In the genomic region with DNA sequence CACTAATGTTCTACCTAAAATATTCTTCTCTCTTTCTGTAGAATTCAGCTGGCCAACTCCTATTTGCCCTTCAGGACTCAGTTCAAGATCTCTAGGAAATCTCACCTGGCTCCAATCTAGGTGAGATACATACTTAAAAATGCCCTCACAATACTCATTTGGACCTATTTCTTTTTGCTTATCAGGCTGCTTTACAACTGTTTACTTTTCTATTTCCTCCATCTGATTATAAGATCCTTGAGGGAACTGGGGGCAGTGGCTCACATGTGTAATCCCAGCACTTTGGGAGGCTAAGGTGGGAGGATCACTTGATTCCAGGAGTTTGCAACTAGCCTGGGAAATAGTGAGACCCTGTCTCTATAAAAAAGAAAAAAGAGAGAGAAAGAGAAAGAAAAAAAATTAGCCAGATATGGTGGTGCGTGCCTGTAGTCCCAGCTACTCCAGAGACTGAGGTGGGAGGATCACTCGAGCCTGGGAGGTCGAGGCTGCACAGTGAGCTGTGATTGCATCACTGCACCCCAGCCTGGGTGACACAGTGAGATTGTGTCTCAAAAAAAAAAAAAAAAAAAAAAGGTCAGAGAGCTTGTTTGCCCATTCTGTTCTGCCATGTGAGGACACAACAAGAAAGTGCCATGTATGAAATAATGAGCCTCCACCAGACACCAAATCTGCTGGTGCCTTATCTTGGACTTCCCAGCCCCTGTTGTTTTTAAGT, we compare ENCODE assay signal across 21 cellular contexts. TPM values are rescaled to one million over a fixed set of nuclear protein-coding genes. Genes with fewer than 3 reads are reported as not detected.
DNase-seq lines count a peak whose midpoint lies in the region; ATAC-seq and TF ChIP-seq lines count a peak whose summit lies in the region.
"Had no signal": no experiment of that assay in that cellular context is flagged by ENCODE, and none has a peak within 500 bp of the region (broad histone marks: within the 10 kb centered on the region; RNA-seq: fewer than 3 reads in every experiment).

No MANE protein-coding gene starts in this region.

- H2AFZ ChIP-seq in GM23338, result no peak overlapping the region
- no peak overlapping the region for H2AFZ ChIP-seq in PC-3 (ENCODE audit: low read length)
- H2AFZ ChIP-seq: PC-9 had no signal

- no peaks in the 10 kb centered on the region for H3K27me3 Mint-ChIP-seq in activated CD4-positive, alpha-beta T cell treated with anti-CD3 and anti-CD28 coated beads, Interleukin-2, amount 10 ng/mL, durations not matched to agents 24 days and 14 days
- H3K27me3 Mint-ChIP-seq in GM23338 (ENCODE audit: insufficient read depth, low read depth, poor library complexity), result no peaks in the 10 kb centered on the region
- no peaks in the 10 kb centered on the region for H3K27me3 Mint-ChIP-seq in dendritic cell treated with granulocyte-macrophage colony-stimulating factor and Interleukin-4, amounts not matched to agents 40 ng/mL and 50 ng/mL, for 4 days
- H3K27me3 Mint-ChIP-seq in MCF 10A (ENCODE audit: insufficient read depth, unreplicated experiment), result no peaks in the 10 kb centered on the region

- intact Hi-C loops in activated CD4-positive, alpha-beta T cell treated with anti-CD3 and anti-CD28 coated beads, Interleukin-2, amount 10 ng/mL, durations not matched to agents 24 days and 14 days (cut with micrococcal nuclease), result no loop called here
- intact Hi-C loops in dendritic cell treated with granulocyte-macrophage colony-stimulating factor and Interleukin-4, amounts not matched to agents 40 ng/mL and 50 ng/mL, for 4 days (cut with micrococcal nuclease), result no loop called here
- intact Hi-C loops in mucosa of descending colon (cut with DNase I, micrococcal nuclease) (no loop called here), PC-3 (cut with micrococcal nuclease) (no loop called here), MCF 10A (cut with micrococcal nuclease) (no loop called here)

- H3K4me3 ChIP-seq in GM23338, result no peak overlapping the region
- H3K4me3 ChIP-seq in mucosa of descending colon, result no peak overlapping the region
- no peak overlapping the region for H3K4me3 ChIP-seq in PC-3 (ENCODE audit: low read length)
- H3K4me3 ChIP-seq: PC-9, SJSA1 had no signal

- no peak overlapping the region for H3K4me2 ChIP-seq in GM23338
- H3K4me2 ChIP-seq in PC-3 (ENCODE audit: low read length), result no peak overlapping the region
- H3K4me2 ChIP-seq: PC-9 had no signal

- H3K79me2 ChIP-seq in GM23338 (replicated peaks; ENCODE audit: insufficient read depth) (peaks cover 11% of the 10 kb centered on the region), PC-3 (ENCODE audit: low read length) (peaks cover 3% of the 10 kb centered on the region; the same call in 1 of the 2 replicates)

- BruUV-seq in PC-3 (replicated peaks; lab: Mats Ljungman, UMichigan) (no TSS peak), MCF 10A (replicated peaks; lab: Mats Ljungman, UMichigan) (no TSS peak)

- peaks cover 28% of the 10 kb centered on the region for H4K20me1 ChIP-seq in GM23338 (replicated peaks; ENCODE audit: insufficient read depth)
- H4K20me1 ChIP-seq in PC-3 (ENCODE audit: low read length), result no peaks in the 10 kb centered on the region

- H3K9me2 ChIP-seq in GM23338 (ENCODE audit: insufficient read depth), result no peaks in the 10 kb centered on the region
- H3K9me2 ChIP-seq in PC-3 (replicated peaks; ENCODE audit: low read length), result no peaks in the 10 kb centered on the region

- ATAC-seq in GM23338 (no peak), mucosa of descending colon (peak; percentile 62), PC-3 (no peak), HG03097 (IDR thresholded peaks at IDR 0.05; ENCODE audit: low FRiP score, unreplicated experiment) (no peak)

- H3K36me3 Mint-ChIP-seq in activated CD4-positive, alpha-beta T cell treated with anti-CD3 and anti-CD28 coated beads, Interleukin-2, amount 10 ng/mL, durations not matched to agents 24 days and 14 days (ENCODE audit: low read depth), result peaks cover 54% of the 10 kb centered on the region
- H3K36me3 Mint-ChIP-seq in GM23338 (ENCODE audit: low read depth), result peaks cover 39% of the 10 kb centered on the region
- peaks cover 80% of the 10 kb centered on the region for H3K36me3 Mint-ChIP-seq in dendritic cell treated with granulocyte-macrophage colony-stimulating factor and Interleukin-4, amounts not matched to agents 40 ng/mL and 50 ng/mL, for 4 days (ENCODE audit: low read depth)
- peaks cover 61% of the 10 kb centered on the region for H3K36me3 Mint-ChIP-seq in MCF 10A (ENCODE audit: insufficient read depth, unreplicated experiment)

- peak overlapping the region; percentile 11 for H3K27ac Mint-ChIP-seq in activated CD4-positive, alpha-beta T cell treated with anti-CD3 and anti-CD28 coated beads, Interleukin-2, amount 10 ng/mL, durations not matched to agents 24 days and 14 days
- H3K27ac Mint-ChIP-seq in GM23338 (peak overlapping the region; percentile 44; the same call in 1 of the 2 replicates), MCF 10A (ENCODE audit: low read depth, unreplicated experiment) (no peak overlapping the region)
- peak overlapping the region; percentile 18 for H3K27ac Mint-ChIP-seq in dendritic cell treated with granulocyte-macrophage colony-stimulating factor and Interleukin-4, amounts not matched to agents 40 ng/mL and 50 ng/mL, for 4 days
- H3K27ac Mint-ChIP-seq: H9 had no signal

- POLR2A ChIA-PET in PC-3 (lab: Charles Lee; ENCODE audit: unreplicated experiment), result no interaction called here
- POLR2A ChIA-PET in MCF 10A (lab: Yijun Ruan, JAX), result no interaction called here

- no peak overlapping the region for H3K4me3 Mint-ChIP-seq in activated CD4-positive, alpha-beta T cell treated with anti-CD3 and anti-CD28 coated beads, Interleukin-2, amount 10 ng/mL, durations not matched to agents 24 days and 14 days
- H3K4me3 Mint-ChIP-seq in GM23338 (no peak overlapping the region), MCF 10A (ENCODE audit: unreplicated experiment) (no peak overlapping the region)
- no peak overlapping the region for H3K4me3 Mint-ChIP-seq in dendritic cell treated with granulocyte-macrophage colony-stimulating factor and Interleukin-4, amounts not matched to agents 40 ng/mL and 50 ng/mL, for 4 days
- H3K4me3 Mint-ChIP-seq: H9 had no signal

- peaks cover 13% of the 10 kb centered on the region for H3K4me1 Mint-ChIP-seq in activated CD4-positive, alpha-beta T cell treated with anti-CD3 and anti-CD28 coated beads, Interleukin-2, amount 10 ng/mL, durations not matched to agents 24 days and 14 days
- H3K4me1 Mint-ChIP-seq in GM23338 (no peaks in the 10 kb centered on the region), MCF 10A (ENCODE audit: insufficient read depth, unreplicated experiment) (peaks cover 2% of the 10 kb centered on the region)
- H3K4me1 Mint-ChIP-seq in dendritic cell treated with granulocyte-macrophage colony-stimulating factor and Interleukin-4, amounts not matched to agents 40 ng/mL and 50 ng/mL, for 4 days (ENCODE audit: low read depth), result peaks cover 21% of the 10 kb centered on the region
- H3K4me1 Mint-ChIP-seq: H9 had no signal

- no peaks in the 10 kb centered on the region for H3K9me3 Mint-ChIP-seq in activated CD4-positive, alpha-beta T cell treated with anti-CD3 and anti-CD28 coated beads, Interleukin-2, amount 10 ng/mL, durations not matched to agents 24 days and 14 days
- H3K9me3 Mint-ChIP-seq in GM23338, result no peaks in the 10 kb centered on the region
- H3K9me3 Mint-ChIP-seq in dendritic cell treated with granulocyte-macrophage colony-stimulating factor and Interleukin-4, amounts not matched to agents 40 ng/mL and 50 ng/mL, for 4 days, result no peaks in the 10 kb centered on the region
- no peaks in the 10 kb centered on the region for H3K9me3 Mint-ChIP-seq in MCF 10A (ENCODE audit: unreplicated experiment)
- H3K9me3 Mint-ChIP-seq: H9 had no signal

- no peak overlapping the region for H3K9ac ChIP-seq in PC-3 (ENCODE audit: low read length)

- DNase-seq in activated CD4-positive, alpha-beta T cell treated with anti-CD3 and anti-CD28 coated beads, Interleukin-2, amount 10 ng/mL, durations not matched to agents 24 days and 14 days, result no peak
- no peak for DNase-seq in activated CD4-positive, alpha-beta T cell treated with anti-CD3 and anti-CD28 coated beads for 1 hour
- DNase-seq in GM23338 (ENCODE audit: low spot score) (no peak), mucosa of descending colon (no peak), PC-3 (no peak), MCF 10A (ENCODE audit: unreplicated experiment) (no peak)
- DNase-seq: 8988T, COR-L47, DMS 273 treated with DMSO at 0.1 percent for 48 hours, DND-41, H9, MV-4-11, NCI-H187 treated with DMSO at 0.1 percent for 48 hours, NCI-H226, NCI-H524 treated with DMSO at 0.1 percent for 48 hours, PC-9 had no signal

- H3K4me1 ChIP-seq in GM23338 (ENCODE audit: insufficient read depth), result no peaks in the 10 kb centered on the region
- peaks cover 24% of the 10 kb centered on the region for H3K4me1 ChIP-seq in mucosa of descending colon (ENCODE audit: low read depth)
- H3K4me1 ChIP-seq in PC-3 (ENCODE audit: insufficient read depth, low read length), result peaks cover 3% of the 10 kb centered on the region; the same call in 1 of the 2 replicates
- H3K4me1 ChIP-seq: SJSA1 had no signal

- H3K36me3 ChIP-seq in GM23338 (ENCODE audit: insufficient read depth) (peaks cover 38% of the 10 kb centered on the region), mucosa of descending colon (ENCODE audit: low read depth) (peaks cover 5% of the 10 kb centered on the region), PC-3 (ENCODE audit: low read depth, low read length) (peaks cover 47% of the 10 kb centered on the region)

- H3K27ac ChIP-seq in GM23338 (ENCODE audit: low read depth) (no peak overlapping the region), PC-3 (ENCODE audit: low read length) (no peak overlapping the region)
- H3K27ac ChIP-seq: PC-9, SJSA1 had no signal

- H3F3A ChIP-seq in GM23338 (replicated peaks; ENCODE audit: low read depth) (no peaks in the 10 kb centered on the region), PC-3 (ENCODE audit: low read length, unreplicated experiment) (no peaks in the 10 kb centered on the region)

- H3K9me3 ChIP-seq in mucosa of descending colon (no peaks in the 10 kb centered on the region), PC-3 (ENCODE audit: low read length) (no peaks in the 10 kb centered on the region)
- H3K9me3 ChIP-seq: SJSA1 had no signal

- H3K27me3 ChIP-seq in GM23338 (ENCODE audit: insufficient read depth) (no peaks in the 10 kb centered on the region), PC-3 (ENCODE audit: low read length) (no peaks in the 10 kb centered on the region)
- H3K27me3 ChIP-seq: SJSA1 had no signal

- CTCF ChIA-PET in PC-3 (lab: Charles Lee), result no interaction called here
- CTCF ChIA-PET in MCF 10A (lab: Yijun Ruan, JAX), result interaction anchor here (0.6 kb wide), 1 partner anchor 83 kb away, joined by 3 read pairs; no protein-coding TSS in a partner anchor

- TF ChIP-seq CTCF in GM23338 (conservative IDR thresholded peaks at IDR 0.05; ENCODE audit: low read depth in 2 of 2) (no peak), mucosa of descending colon (IDR thresholded peaks at IDR 0.05) (no peak), PC-3 (conservative IDR thresholded peaks at IDR 0.05; ENCODE audit: low read depth, low read length) (no peak), MCF 10A (IDR thresholded peaks at IDR 0.05; ENCODE audit: unreplicated experiment) (no peak)

RNA-seq across cellular contexts. Expression of a gene that starts 14.8 kb away (rescaled TPM):
- 63.9 and 70.4 TPM in 2 replicates for total RNA-seq in activated CD4-positive, alpha-beta T cell treated with anti-CD3 and anti-CD28 coated beads, Interleukin-2, amount 10 ng/mL, durations not matched to agents 24 days and 14 days
- total RNA-seq in GM23338 (2014; rRNA removed; shearing (Covaris generic)), result 48.7 and 49.0 TPM in 2 replicates
- polyA plus RNA-seq in GM23338 (2016; fragmentation: Nextera tagmentation; extraction: Ambion mirVana), result 20.8 and 23.3 TPM in 2 replicates
- total RNA-seq in mucosa of descending colon, result 100 to 1,000 TPM; 115 to 137 (median 122) TPM
- 45.7 and 52.3 TPM in 2 replicates for total RNA-seq in PC-3 (2014; rRNA removed)
- 33.9 and 48.1 TPM in 2 replicates for total RNA-seq in MCF 10A (2022)

RNA-seq across cellular contexts. Expression of a gene that starts 32.4 kb away (rescaled TPM):
- not detected in 2 replicates for total RNA-seq in activated CD4-positive, alpha-beta T cell treated with anti-CD3 and anti-CD28 coated beads, Interleukin-2, amount 10 ng/mL, durations not matched to agents 24 days and 14 days
- total RNA-seq in GM23338 (2014; rRNA removed; shearing (Covaris generic)), result not detected in 2 replicates
- polyA plus RNA-seq in GM23338 (2016; fragmentation: Nextera tagmentation; extraction: Ambion mirVana), result 0.37 TPM in 1 of 2 replicates, not detected in the other
- not detected for total RNA-seq in mucosa of descending colon
- total RNA-seq in PC-3 (2014; rRNA removed), result not detected in 2 replicates
- not detected in 2 replicates for total RNA-seq in MCF 10A (2022)
- total RNA-seq: G401, H9, PC-9, SJSA1 had no signal
- polyA plus RNA-seq: AG04450 had no signal

RNA-seq across cellular contexts. Expression of a gene that starts 35.9 kb away (rescaled TPM):
- total RNA-seq in activated CD4-positive, alpha-beta T cell treated with anti-CD3 and anti-CD28 coated beads, Interleukin-2, amount 10 ng/mL, durations not matched to agents 24 days and 14 days, result 41.6 and 43.1 TPM in 2 replicates
- total RNA-seq in GM23338 (2014; rRNA removed; shearing (Covaris generic)), result 45.9 and 67.6 TPM in 2 replicates
- polyA plus RNA-seq in GM23338 (2016; fragmentation: Nextera tagmentation; extraction: Ambion mirVana), result 35.9 and 41.2 TPM in 2 replicates
- total RNA-seq in mucosa of descending colon (10 to 100 TPM; 49.7 to 54.9 (median 52.6) TPM), PC-3 (2014; rRNA removed) (68.3 and 83.7 TPM in 2 replicates), MCF 10A (2022) (43.2 and 44.1 TPM in 2 replicates)
